Comparison of ENCODE assay signal across 10 cellular contexts in the genomic region with DNA sequence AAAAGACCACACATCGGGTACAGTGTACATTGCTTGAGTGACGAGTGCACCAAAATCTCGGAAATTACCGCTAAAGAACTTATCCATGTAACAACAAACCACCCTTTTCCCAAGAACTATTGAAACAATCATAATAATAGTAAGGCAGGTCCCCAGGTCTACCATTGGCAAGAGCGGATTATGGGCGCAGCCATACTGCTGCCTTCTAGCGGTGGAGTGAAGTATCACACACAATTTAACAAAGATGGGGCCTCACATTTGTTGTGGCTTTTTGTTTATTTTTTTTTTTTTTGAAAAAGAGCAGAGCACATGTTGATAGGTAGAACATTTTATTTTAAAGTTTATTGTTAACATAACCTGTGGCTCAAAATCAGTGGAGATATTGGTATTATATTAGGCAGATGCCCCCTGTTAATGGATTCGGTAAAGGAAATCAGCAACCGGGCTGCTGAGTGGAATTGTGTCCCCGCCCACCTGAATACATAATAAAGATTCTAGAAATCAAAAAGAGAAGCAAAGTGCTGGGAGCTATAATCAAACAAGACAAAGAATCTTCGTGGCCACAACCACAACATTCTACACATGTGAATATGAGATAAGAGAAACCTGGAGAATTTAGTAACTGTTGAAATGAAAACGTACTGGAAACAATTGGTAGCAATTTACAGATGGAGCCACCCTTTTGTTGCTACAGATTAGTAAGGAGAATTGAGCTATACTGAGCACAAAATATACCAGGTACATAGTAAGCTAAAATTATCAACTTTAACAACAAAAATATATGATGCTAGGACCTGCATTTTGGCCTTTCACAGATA.
A peak's percentile ranks its signal among the peaks of the same experiment; 100 is the strongest.
DNase-seq lines count a peak whose midpoint lies in the region; ATAC-seq, FAIRE-seq and TF ChIP-seq lines count a peak whose summit lies in the region.
"Had no signal": no experiment of that assay in that cellular context is flagged by ENCODE, and none has a peak within 500 bp of the region (broad histone marks: within the 10 kb centered on the region; RNA-seq: fewer than 3 reads in every experiment).

No MANE protein-coding gene starts in this region.

- ATAC-seq in K562 (peak; percentile 91), GM18520 (IDR thresholded peaks at IDR 0.05; ENCODE audit: unreplicated experiment) (no peak), gastrocnemius medialis (no peak)

- BruUV-seq in K562 (replicated peaks; lab: Mats Ljungman, UMichigan), result no TSS peak

- TF ChIP-seq RAD21 in Ishikawa (IDR thresholded peaks at IDR 0.05; ENCODE audit: low read depth), result peak; percentile 38; the same call in 1 of the 2 replicates
- peak; percentile 54 to 77 for TF ChIP-seq RAD21 in K562 (CRISPR knock-in tag; conservative IDR thresholded peaks at IDR 0.05 in 1 of 2, IDR thresholded peaks at IDR 0.05 in 1 of 2)
- TF ChIP-seq RAD21 in neural cell (conservative IDR thresholded peaks at IDR 0.05), result no peak

- no peaks in the 10 kb centered on the region for H3K9me2 ChIP-seq in neural cell (ENCODE audit: insufficient read depth, low read length)

- peaks cover 3% of the 10 kb centered on the region for H3K27me3 Mint-ChIP-seq in activated T-helper 2 cell treated with anti-CD3 and anti-CD28 coated beads, Interferon-gamma antibody, Interleukin-2, Interleukin-4, amounts not matched to agents 10 μg/mL and 5 μg/mL and 100 μg/mL, durations not matched to agents 14 hours and 24 hours and 36 hours (ENCODE audit: low read depth)

- no peaks in the 10 kb centered on the region; the same call in 1 of the 2 replicates for H3K9me3 ChIP-seq in K562 (replicated peaks; ENCODE audit: control insufficient read depth, insufficient read depth, low read depth, low read length)
- H3K9me3 ChIP-seq in neural cell (ENCODE audit: low read length), result no peaks in the 10 kb centered on the region
- no peaks in the 10 kb centered on the region for H3K9me3 ChIP-seq in gastrocnemius medialis

- no peak overlapping the region for H3K4me3 Mint-ChIP-seq in activated T-helper 2 cell treated with anti-CD3 and anti-CD28 coated beads, Interferon-gamma antibody, Interleukin-2, Interleukin-4, amounts not matched to agents 10 μg/mL and 5 μg/mL and 100 μg/mL, durations not matched to agents 14 hours and 24 hours and 36 hours (ENCODE audit: low read depth)
- H3K4me3 Mint-ChIP-seq: central memory CD8-positive, alpha-beta T cell had no signal

- no peaks in the 10 kb centered on the region for H3K9me1 ChIP-seq in K562 (ENCODE audit: control insufficient read depth, insufficient read depth, low read length)

- POLR2A ChIA-PET in K562 (lab: Yijun Ruan, JAX), result no interaction called here

- peak; percentile 25 for DNase-seq in DMS 273 (lab: John Stamatoyannopoulos, UW; ENCODE audit: unreplicated experiment)
- DNase-seq in DMS 273 treated with DMSO at 0.1 percent for 48 hours (lab: John Stamatoyannopoulos, UW), result no peak
- DNase-seq in K562 (ENCODE audit: extremely low read depth in 1 of 4, low spot score in 3 of 4), result peak; percentile 59 to 64 (median 62)
- DNase-seq in activated T-helper 2 cell treated with anti-CD3 and anti-CD28 coated beads, Interferon-gamma antibody, Interleukin-2, Interleukin-4, amounts not matched to agents 10 μg/mL and 5 μg/mL and 100 μg/mL, durations not matched to agents 14 hours and 24 hours and 36 hours (ENCODE audit: low spot score), result no peak
- DNase-seq in gastrocnemius medialis, result no peak

- H3K27me3 ChIP-seq in K562 (ENCODE audit: control insufficient read depth in 2 of 2, insufficient read depth in 2 of 2, low read length in 2 of 2) (peaks cover 12 to 29% of the 10 kb centered on the region in 2 experiments; a peak in 4 of 5 replicates), neural cell (ENCODE audit: insufficient read depth, low read depth, low read length) (no peaks in the 10 kb centered on the region), gastrocnemius medialis (peaks cover 0 to 8% (median 5%) of the 10 kb centered on the region in 3 donors)

- peaks cover 17% of the 10 kb centered on the region for H3K4me1 Mint-ChIP-seq in activated T-helper 2 cell treated with anti-CD3 and anti-CD28 coated beads, Interferon-gamma antibody, Interleukin-2, Interleukin-4, amounts not matched to agents 10 μg/mL and 5 μg/mL and 100 μg/mL, durations not matched to agents 14 hours and 24 hours and 36 hours (ENCODE audit: low read depth)

- no peaks in the 10 kb centered on the region for H4K20me1 ChIP-seq in K562 (replicated peaks; ENCODE audit: control insufficient read depth, insufficient read depth, low read length)
- no peaks in the 10 kb centered on the region for H4K20me1 ChIP-seq in neural cell (ENCODE audit: insufficient read depth)

- H3K4me3 ChIP-seq in K562 (no peak overlapping the region), neural cell (ENCODE audit: low read length) (no peak overlapping the region), gastrocnemius medialis (no peak overlapping the region)

- H3K4me2 ChIP-seq in K562 (ENCODE audit: insufficient read depth, low read length) (no peak overlapping the region), neural cell (ENCODE audit: low read length) (no peak overlapping the region)

- H3K4me1 ChIP-seq in K562 (replicated peaks in 1 of 2; ENCODE audit: control insufficient read depth in 2 of 2, insufficient read depth in 2 of 2, low read length in 2 of 2) (peaks cover 0 to 1% of the 10 kb centered on the region in 2 experiments; a peak in 2 of 5 replicates), gastrocnemius medialis (no peaks in the 10 kb centered on the region)

- intact Hi-C loops in K562 (cut with micrococcal nuclease) (loop anchor here (1.0 kb wide), 2 partner anchors 65 to 194 kb away; no protein-coding TSS in a partner anchor), gastrocnemius medialis (cut with DNase I; ENCODE audit: low total_unique reads) (no loop called here)
- intact Hi-C loops in activated T-helper 2 cell treated with anti-CD3 and anti-CD28 coated beads, Interferon-gamma antibody, Interleukin-2, Interleukin-4, amounts not matched to agents 10 μg/mL and 5 μg/mL and 100 μg/mL, durations not matched to agents 14 hours and 24 hours and 36 hours (cut with micrococcal nuclease), result loop anchor here (2.0 to 5.0 kb wide), 2 partner anchors 65 to 194 kb away; no protein-coding TSS in a partner anchor

- H3K9me3 Mint-ChIP-seq in activated T-helper 2 cell treated with anti-CD3 and anti-CD28 coated beads, Interferon-gamma antibody, Interleukin-2, Interleukin-4, amounts not matched to agents 10 μg/mL and 5 μg/mL and 100 μg/mL, durations not matched to agents 14 hours and 24 hours and 36 hours, result no peaks in the 10 kb centered on the region
- H3K9me3 Mint-ChIP-seq: central memory CD8-positive, alpha-beta T cell had no signal

- H2AFZ ChIP-seq in K562 (ENCODE audit: low read depth, low read length) (peak overlapping the region; percentile 53; the same call in 1 of the 2 replicates), neural cell (ENCODE audit: low read depth, low read length) (no peak overlapping the region)

- WGBS in K562 (ENCODE audit: insufficient coverage, low coverage, missing lambda C conversion rate), result 18% methylated on average over 12 of the region's 12 CpGs

- CTCF ChIA-PET in K562 (lab: Yijun Ruan, JAX; ENCODE audit: low intra/inter-chr PET ratio), result interaction anchor here (0.7 to 1.6 kb wide), 5 partner anchors 13 to 595 kb away, joined by 3 to 5 read pairs (median 3); no protein-coding TSS in a partner anchor

- FAIRE-seq in K562 (lab: Jason Lieb, UNC), result peak; percentile 86
- FAIRE-seq: A204.1 had no signal

- no peaks in the 10 kb centered on the region for H3K36me3 Mint-ChIP-seq in activated T-helper 2 cell treated with anti-CD3 and anti-CD28 coated beads, Interferon-gamma antibody, Interleukin-2, Interleukin-4, amounts not matched to agents 10 μg/mL and 5 μg/mL and 100 μg/mL, durations not matched to agents 14 hours and 24 hours and 36 hours (ENCODE audit: low read depth)

- TF ChIP-seq EP300 in Ishikawa (IDR thresholded peaks at IDR 0.05; ENCODE audit: borderline replicate concordance) (no peak), K562 (IDR thresholded peaks at IDR 0.05; ENCODE audit: low read length) (no peak), neural cell (conservative IDR thresholded peaks at IDR 0.05; ENCODE audit: poor library complexity, severe bottlenecking) (no peak)

- no peak for TF ChIP-seq POLR2A in K562 (conservative IDR thresholded peaks at IDR 0.05)
- no peak for TF ChIP-seq POLR2A in gastrocnemius medialis (IDR thresholded peaks at IDR 0.05)

- H3K36me3 ChIP-seq in K562 (ENCODE audit: control insufficient read depth, insufficient read depth, low read length) (no peaks in the 10 kb centered on the region), neural cell (ENCODE audit: insufficient read depth, low read length) (no peaks in the 10 kb centered on the region), gastrocnemius medialis (no peaks in the 10 kb centered on the region)

- H3K79me2 ChIP-seq in K562 (ENCODE audit: control insufficient read depth, insufficient read depth, low read length) (no peaks in the 10 kb centered on the region), neural cell (replicated peaks; ENCODE audit: insufficient read depth, low read length) (no peaks in the 10 kb centered on the region)

- no peak overlapping the region for H3K27ac Mint-ChIP-seq in activated T-helper 2 cell treated with anti-CD3 and anti-CD28 coated beads, Interferon-gamma antibody, Interleukin-2, Interleukin-4, amounts not matched to agents 10 μg/mL and 5 μg/mL and 100 μg/mL, durations not matched to agents 14 hours and 24 hours and 36 hours

- in situ Hi-C loops in K562 (cut with MboI) (no loop called here), gastrocnemius medialis (cut with MboI; ENCODE audit: low sequenced_read_pairs in 4 of 4) (loop anchor here in 2 of 4 donors (25.0 kb wide), 1 partner anchor 600 kb away; a partner anchor contains a TSS)

- TF ChIP-seq CTCF in K562 (IDR thresholded peaks at IDR 0.05 in 2 of 3, conservative IDR thresholded peaks at IDR 0.05 in 1 of 3; ENCODE audit: insufficient read depth in 2 of 3, low read depth in 1 of 3, low read length in 3 of 3) (peak; percentile 80 to 82 (median 80)), neural cell (IDR thresholded peaks at IDR 0.05; ENCODE audit: poor library complexity, severe bottlenecking) (peak; percentile 27), gastrocnemius medialis (IDR thresholded peaks at IDR 0.05 in 4 of 5, conservative IDR thresholded peaks at IDR 0.05 in 1 of 5) (peak in 2 of 5 experiments; percentile 31 to 45)

- no peaks in the 10 kb centered on the region for H3F3A ChIP-seq in neural cell (ENCODE audit: insufficient read depth, low read length, poor library complexity, severe bottlenecking)

- H3K27ac ChIP-seq in K562 (ENCODE audit: extremely low read depth, low read depth, low read length) (no peak overlapping the region), neural cell (ENCODE audit: low read length) (no peak overlapping the region), gastrocnemius medialis (no peak overlapping the region)

- H3K9ac ChIP-seq in K562 (ENCODE audit: insufficient read depth in 1 of 2, low read depth in 2 of 2, low read length in 2 of 2) (no peak overlapping the region), neural cell (ENCODE audit: low read length) (no peak overlapping the region)

TF ChIP-seq in Ishikawa, 13 proteins besides CTCF, POLR2A, EP300 and RAD21 (continues in another document):
- TF ChIP-seq CEBPB (IDR thresholded peaks at IDR 0.05), result no peak

TF ChIP-seq in neural cell, 6 proteins besides CTCF, POLR2A, EP300 and RAD21 (continues in another document):
- no peak for TF ChIP-seq MXI1 (conservative IDR thresholded peaks at IDR 0.05; ENCODE audit: poor library complexity, severe bottlenecking)

Comparison
In these comparisons a context has a peak if more than half of its experiments do, and no peak if none do; other contexts are left out.
1. DNase-seq: peak in DMS 273 (single experiment) and K562 (4 of 4); none in DMS 273 treated with DMSO at 0.1 percent for 48 hours (single experiment), activated T-helper 2 cell treated with anti-CD3 and anti-CD28 coated beads, Interferon-gamma antibody, Interleukin-2, Interleukin-4, amounts not matched to agents 10 μg/mL and 5 μg/mL and 100 μg/mL, durations not matched to agents 14 hours and 24 hours and 36 hours (single experiment) and gastrocnemius medialis (0 of 2).